ENCODE assay signal across 2 cellular contexts in genomic region chr18:9946831-9947230, GRCh38.
TF ChIP-seq lines count a peak whose summit lies in the region.

No MANE protein-coding gene starts in this region.

TF ChIP-seq in IMR-90, 13 proteins besides CTCF, POLR2A, EP300 and RAD21:
- no peak for TF ChIP-seq CEBPB (IDR thresholded peaks at IDR 0.05; ENCODE audit: low read depth, low read length)
- TF ChIP-seq SMC3 (IDR thresholded peaks at IDR 0.05; ENCODE audit: low read depth, low read length), result no peak
- no peak for TF ChIP-seq NFE2L2 (IDR thresholded peaks at IDR 0.05; ENCODE audit: low read depth, low read length)
- TF ChIP-seq MAZ (IDR thresholded peaks at IDR 0.05; ENCODE audit: borderline replicate concordance, low read depth, low read length), result no peak
- TF ChIP-seq FOS (IDR thresholded peaks at IDR 0.05; ENCODE audit: low read depth, low read length), result no peak
- TF ChIP-seq RCOR1 (IDR thresholded peaks at IDR 0.05; ENCODE audit: insufficient replicate concordance, low read length), result no peak
- TF ChIP-seq BHLHE40 (IDR thresholded peaks at IDR 0.05; ENCODE audit: low read depth, low read length), result no peak
- no peak for TF ChIP-seq MXI1 (IDR thresholded peaks at IDR 0.05; ENCODE audit: borderline replicate concordance, low read depth, low read length)
- TF ChIP-seq CHD1 (IDR thresholded peaks at IDR 0.05; ENCODE audit: low read depth, low read length), result no peak
- no peak for TF ChIP-seq MAFK (IDR thresholded peaks at IDR 0.05; ENCODE audit: low read depth, low read length)
- no peak for TF ChIP-seq ELK1 (IDR thresholded peaks at IDR 0.05; ENCODE audit: borderline replicate concordance, low read depth, low read length)
- TF ChIP-seq RFX5 (IDR thresholded peaks at IDR 0.05; ENCODE audit: low read depth, low read length), result no peak
- no peak for TF ChIP-seq USF2 (IDR thresholded peaks at IDR 0.05; ENCODE audit: low read depth, low read length)

TF ChIP-seq in K562, 482 proteins besides CTCF, POLR2A, EP300 and RAD21:
- TF ChIP-seq ZNF395 (CRISPR knock-in tag; IDR thresholded peaks at IDR 0.05) (no peak), POLR2G (IDR thresholded peaks at IDR 0.05; ENCODE audit: low read depth, low read length) (0 out of 2 replicates have a peak, but pooled peaks have one; percentile 11)
